9 cellular contexts compared by ENCODE assay signal in the genomic region with DNA sequence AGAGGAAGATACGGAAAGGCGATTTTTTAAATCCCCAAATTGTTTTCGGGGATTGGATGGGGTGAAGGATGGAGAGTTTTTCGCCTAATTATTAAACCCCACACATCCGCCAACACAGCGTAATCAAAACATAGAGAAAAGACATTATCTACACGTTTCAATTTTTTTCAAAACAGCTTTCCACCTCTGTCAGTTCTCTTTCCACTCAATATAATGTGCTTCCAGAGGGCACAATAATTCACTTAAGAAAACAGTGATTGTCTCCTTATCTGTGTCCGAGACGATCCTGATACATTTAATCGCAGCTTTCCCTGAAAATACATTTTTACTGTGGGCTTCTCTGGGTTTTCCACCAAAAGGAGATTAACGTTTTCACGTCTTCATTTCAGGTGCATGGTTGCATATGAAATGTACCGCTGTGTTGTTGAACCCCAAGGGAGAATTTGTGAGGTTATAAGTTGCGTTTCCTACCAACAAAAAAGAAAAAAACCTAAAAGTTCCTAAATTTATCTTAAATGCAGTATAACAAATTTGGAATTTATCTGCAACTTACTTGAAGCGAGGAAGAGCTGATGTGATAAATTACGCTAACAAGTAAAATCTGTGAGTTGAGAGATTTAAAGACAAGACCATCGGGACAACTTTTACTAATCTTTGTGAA. TPM values are rescaled to one million over a fixed set of nuclear protein-coding genes. Genes with fewer than 3 reads are reported as not detected.
DNase-seq lines count a peak whose midpoint lies in the region; TF ChIP-seq lines count a peak whose summit lies in the region.
"Had no signal": no experiment of that assay in that cellular context is flagged by ENCODE, and none has a peak within 500 bp of the region (broad histone marks: within the 10 kb centered on the region; RNA-seq: fewer than 3 reads in every experiment).

No MANE protein-coding gene starts in this region.

- peaks cover 17% of the 10 kb centered on the region for H3K36me3 ChIP-seq in SJCRH30
- no peaks in the 10 kb centered on the region for H3K36me3 ChIP-seq in esophagus squamous epithelium
- peaks cover 3% of the 10 kb centered on the region for H3K36me3 ChIP-seq in neuron (ENCODE audit: insufficient read depth, low read length)

- intact Hi-C loops in esophagus squamous epithelium (cut with DNase I) = no loop called here

- H3K4me1 ChIP-seq in SJCRH30 (peaks cover 4% of the 10 kb centered on the region; the same call in 1 of the 2 replicates), esophagus squamous epithelium (peaks cover 0 to 26% (median 6%) of the 10 kb centered on the region in 3 donors), neuron (ENCODE audit: insufficient read depth, low read length) (peaks cover 11% of the 10 kb centered on the region)

- H3K27me3 ChIP-seq in SJCRH30 (no peaks in the 10 kb centered on the region), esophagus squamous epithelium (no peaks in the 10 kb centered on the region), neuron (ENCODE audit: insufficient read depth, low read length) (no peaks in the 10 kb centered on the region)

- H2AFZ ChIP-seq in neuron (ENCODE audit: low read depth, low read length) = peak overlapping the region; percentile 65

- no peak for TF ChIP-seq POLR2A in esophagus squamous epithelium (IDR thresholded peaks at IDR 0.05)

- peak; percentile 1 for DNase-seq in EH (ENCODE audit: low read depth)
- no peak for DNase-seq in SJCRH30
- no peak for DNase-seq in esophagus squamous epithelium (lab: John Stamatoyannopoulos, UW)
- DNase-seq in NCI-H524 treated with DMSO at 0.1 percent for 48 hours (lab: John Stamatoyannopoulos, UW) = no peak
- no peak for DNase-seq in NCI-H146 (lab: John Stamatoyannopoulos, UW)
- DNase-seq in DMS114 treated with DMSO at 0.1 percent for 48 hours (lab: John Stamatoyannopoulos, UW; ENCODE audit: unreplicated experiment) = no peak
- no peak for DNase-seq in HT-29 (ENCODE audit: low spot score)

- WGBS in esophagus squamous epithelium, 2 donors = 4 to 9% methylated on average over 16 to 17 of the region's 17 CpGs

- H3K9me3 ChIP-seq in SJCRH30 (replicated peaks) (0 out of 2 replicates have a peak, but pooled peaks cover 4% of the 10 kb centered on the region), esophagus squamous epithelium (no peaks in the 10 kb centered on the region), neuron (ENCODE audit: low read length) (no peaks in the 10 kb centered on the region)

- peak overlapping the region; percentile 91; the same call in 1 of the 2 replicates for H3K27ac ChIP-seq in SJCRH30
- peak overlapping the region in 2 of 4 donors; percentile 78 to 82 for H3K27ac ChIP-seq in esophagus squamous epithelium

- TF ChIP-seq CTCF in esophagus squamous epithelium (IDR thresholded peaks at IDR 0.05) = no peak

- peak overlapping the region; percentile 74 for H3K4me3 ChIP-seq in SJCRH30
- peak overlapping the region; percentile 73 to 97 (median 82) for H3K4me3 ChIP-seq in esophagus squamous epithelium
- H3K4me3 ChIP-seq in neuron (ENCODE audit: low read length) = peak overlapping the region; percentile 64

RNA-seq across cellular contexts. Expression of a gene that starts 0.6 kb away (rescaled TPM):
- total RNA-seq in SJCRH30 (2014; rRNA removed; shearing (Covaris generic)) = 66.8 and 73.3 TPM in 2 replicates
- 1 to 10 TPM; 3.4 to 9.3 (median 7.0) TPM for total RNA-seq in esophagus squamous epithelium
- 6.8 TPM in 2 replicates for total RNA-seq in HT-29 (2014; rRNA removed; shearing (Covaris generic))

RNA-seq across cellular contexts. Expression of a gene that starts 56.2 kb away (rescaled TPM):
- total RNA-seq in SJCRH30 (2014; rRNA removed; shearing (Covaris generic)) = 77.8 and 97.0 TPM in 2 replicates
- not detected for total RNA-seq in esophagus squamous epithelium
- not detected in 2 replicates for total RNA-seq in HT-29 (2014; rRNA removed; shearing (Covaris generic))
- total RNA-seq: HT1080 had no signal

Comparison
In these comparisons a context has a peak if more than half of its experiments do, and no peak if none do; other contexts are left out.
1. RNA of a gene that starts 56.2 kb away (total RNA-seq): 77.8 to 97.0 TPM in SJCRH30; not detected in esophagus squamous epithelium and not detected in HT-29; every median in the first group is over 10 times any median in the second.
2. Peak in every context shown above with its lines, with median percentiles within 50 percentile points of each other: H3K4me3 ChIP-seq.